Comparison of ENCODE assay signal across 1 cellular context in the genomic region with DNA sequence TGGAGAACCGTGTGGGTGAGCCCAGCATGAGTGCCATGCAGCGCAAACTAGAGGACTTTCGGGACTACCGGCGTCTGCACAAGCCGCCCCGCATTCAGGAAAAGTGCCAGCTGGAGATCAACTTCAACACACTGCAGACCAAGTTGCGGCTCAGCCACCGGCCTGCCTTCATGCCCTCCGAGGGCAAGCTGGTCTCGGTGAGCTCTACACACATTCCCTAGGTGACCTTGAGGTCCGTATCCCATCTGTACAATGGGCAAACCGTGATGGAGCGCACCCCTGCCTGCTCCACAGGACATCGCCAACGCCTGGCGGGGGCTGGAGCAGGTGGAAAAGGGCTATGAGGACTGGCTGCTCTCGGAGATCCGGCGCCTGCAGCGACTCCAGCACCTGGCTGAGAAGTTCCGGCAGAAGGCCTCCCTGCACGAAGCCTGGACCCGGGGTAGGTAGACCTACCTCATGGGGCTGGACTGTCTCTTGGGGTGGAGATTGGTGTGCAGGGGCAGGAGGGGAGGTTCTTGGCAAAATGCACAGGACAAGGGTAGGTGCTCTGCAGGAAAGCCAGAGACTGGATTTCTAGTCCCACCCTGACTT.
TF ChIP-seq lines count a peak whose summit lies in the region.

No MANE protein-coding gene starts in this region.

TF ChIP-seq in HepG2, 621 proteins besides CTCF, POLR2A, EP300 and RAD21:
- TF ChIP-seq, protein P1, sequence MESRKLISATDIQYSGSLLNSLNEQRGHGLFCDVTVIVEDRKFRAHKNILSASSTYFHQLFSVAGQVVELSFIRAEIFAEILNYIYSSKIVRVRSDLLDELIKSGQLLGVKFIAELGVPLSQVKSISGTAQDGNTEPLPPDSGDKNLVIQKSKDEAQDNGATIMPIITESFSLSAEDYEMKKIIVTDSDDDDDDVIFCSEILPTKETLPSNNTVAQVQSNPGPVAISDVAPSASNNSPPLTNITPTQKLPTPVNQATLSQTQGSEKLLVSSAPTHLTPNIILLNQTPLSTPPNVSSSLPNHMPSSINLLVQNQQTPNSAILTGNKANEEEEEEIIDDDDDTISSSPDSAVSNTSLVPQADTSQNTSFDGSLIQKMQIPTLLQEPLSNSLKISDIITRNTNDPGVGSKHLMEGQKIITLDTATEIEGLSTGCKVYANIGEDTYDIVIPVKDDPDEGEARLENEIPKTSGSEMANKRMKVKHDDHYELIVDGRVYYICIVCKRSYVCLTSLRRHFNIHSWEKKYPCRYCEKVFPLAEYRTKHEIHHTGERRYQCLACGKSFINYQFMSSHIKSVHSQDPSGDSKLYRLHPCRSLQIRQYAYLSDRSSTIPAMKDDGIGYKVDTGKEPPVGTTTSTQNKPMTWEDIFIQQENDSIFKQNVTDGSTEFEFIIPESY (CRISPR knock-in tag; IDR thresholded peaks at IDR 0.05): 0 out of 2 replicates have a peak, but pooled peaks have one; percentile 48
- TF ChIP-seq MTA3 (CRISPR knock-in tag; IDR thresholded peaks at IDR 0.05): no peak
TF ChIP-seq in HepG2: peak in this region for 1.
